In genomic region chr3:28576590-28577220, GRCh38 we compare ENCODE assay signal across 8 cellular contexts.
DNase-seq lines count a peak whose midpoint lies in the region; ATAC-seq and TF ChIP-seq lines count a peak whose summit lies in the region.

No MANE protein-coding gene starts in this region.

- no peaks in the 10 kb centered on the region for H3K9me3 Mint-ChIP-seq in GM23338

- H3K9me3 ChIP-seq in Peyer's patch: peaks cover 0 to 4% (median 0%) of the 10 kb centered on the region in 4 donors
- no peaks in the 10 kb centered on the region for H3K9me3 ChIP-seq in right cardiac atrium (ENCODE audit: control insufficient read depth, low read length)

- H3K27me3 ChIP-seq in GM23338 (ENCODE audit: insufficient read depth) (peaks cover 43% of the 10 kb centered on the region), Peyer's patch (no peaks in the 10 kb centered on the region), right cardiac atrium (ENCODE audit: control insufficient read depth, insufficient read depth) (no peaks in the 10 kb centered on the region)

- no peak for TF ChIP-seq POLR2A in Peyer's patch (IDR thresholded peaks at IDR 0.05)

- no peaks in the 10 kb centered on the region for H3K9me2 ChIP-seq in GM23338 (ENCODE audit: insufficient read depth)

- H3K36me3 Mint-ChIP-seq in GM23338 (ENCODE audit: low read depth): no peaks in the 10 kb centered on the region

- DNase-seq in GM23338 (ENCODE audit: low spot score) (peak; percentile 23), Peyer's patch (no peak), right cardiac atrium (no peak), retinal pigment epithelial cell (ENCODE audit: low read depth) (no peak), epidermal melanocyte (ENCODE audit: insufficient read length, low spot score) (no peak), activated gamma-delta T cell (lab: John Stamatoyannopoulos, UW) (no peak), iPS-NIHi7 (ENCODE audit: extremely low spot score) (no peak)

- intact Hi-C loops in right cardiac atrium (cut with DNase I): no loop called here

- 0 out of 2 replicates have a peak, but pooled peaks cover 6% of the 10 kb centered on the region for H3F3A ChIP-seq in GM23338 (replicated peaks; ENCODE audit: low read depth)

- peaks cover 49% of the 10 kb centered on the region for H3K4me1 Mint-ChIP-seq in GM23338

- 9% methylated on average over 9 of the region's 9 CpGs for WGBS in right cardiac atrium

- peak overlapping the region; percentile 87 for H3K4me2 ChIP-seq in GM23338

- TF ChIP-seq CTCF in GM23338 (conservative IDR thresholded peaks at IDR 0.05; ENCODE audit: low read depth in 2 of 2): no peak
- no peak for TF ChIP-seq CTCF in Peyer's patch (IDR thresholded peaks at IDR 0.05)
- TF ChIP-seq CTCF in retinal pigment epithelial cell (conservative IDR thresholded peaks at IDR 0.05; ENCODE audit: low read depth, low read length): no peak

- H3K4me3 Mint-ChIP-seq in GM23338: peak overlapping the region; percentile 84

- no peaks in the 10 kb centered on the region for H3K36me3 ChIP-seq in GM23338 (ENCODE audit: insufficient read depth)
- no peaks in the 10 kb centered on the region for H3K36me3 ChIP-seq in Peyer's patch

- ATAC-seq in GM23338: peak; percentile 3; the same call in 2 of the 3 replicates
- peak in 1 of 2 donors; percentile 20 for ATAC-seq in right cardiac atrium
- no peak for ATAC-seq in activated CD4-positive, CD25-positive, alpha-beta regulatory T cell treated with anti-CD3 and anti-CD28 coated beads, Interleukin-2, amount 50 U/mL, for 24 hours

- peak overlapping the region; percentile 84 for H3K4me3 ChIP-seq in GM23338
- peak overlapping the region in 3 of 4 donors; percentile 11 to 38 (median 37) for H3K4me3 ChIP-seq in Peyer's patch
- H3K4me3 ChIP-seq in right cardiac atrium (ENCODE audit: low read length): peak overlapping the region; percentile 63
- peak overlapping the region; percentile 44 for H3K4me3 ChIP-seq in retinal pigment epithelial cell (ENCODE audit: low read length)

- H4K20me1 ChIP-seq in GM23338 (replicated peaks; ENCODE audit: insufficient read depth): 0 out of 2 replicates have a peak, but pooled peaks cover 5% of the 10 kb centered on the region

- H3K4me1 ChIP-seq in GM23338 (ENCODE audit: insufficient read depth) (peaks cover 48% of the 10 kb centered on the region), Peyer's patch (peaks cover 0 to 7% (median 0%) of the 10 kb centered on the region in 4 donors), right cardiac atrium (ENCODE audit: control insufficient read depth, insufficient read depth, low read length) (peaks cover 2% of the 10 kb centered on the region)

- H2AFZ ChIP-seq in GM23338: peak overlapping the region; percentile 85

- H3K27ac ChIP-seq in GM23338 (ENCODE audit: low read depth) (no peak overlapping the region), Peyer's patch (no peak overlapping the region), right cardiac atrium (ENCODE audit: low read length) (no peak overlapping the region)

- H3K27me3 Mint-ChIP-seq in GM23338 (ENCODE audit: insufficient read depth, low read depth, poor library complexity): peaks cover 25% of the 10 kb centered on the region

- H3K79me2 ChIP-seq in GM23338 (replicated peaks; ENCODE audit: insufficient read depth): peaks cover 18% of the 10 kb centered on the region

- no peak overlapping the region for H3K27ac Mint-ChIP-seq in GM23338

TF ChIP-seq in GM23338, 12 proteins besides CTCF, POLR2A, EP300 and RAD21:
- no peak for TF ChIP-seq ZNF331 (CRISPR knock-in tag; IDR thresholded peaks at IDR 0.05; ENCODE audit: low read depth)
- TF ChIP-seq STAT1 (IDR thresholded peaks at IDR 0.05; ENCODE audit: unreplicated experiment): no peak
- no peak for TF ChIP-seq ZNF462 (CRISPR knock-in tag; IDR thresholded peaks at IDR 0.05)
- no peak for TF ChIP-seq EZH2phosphoT487 (IDR thresholded peaks at IDR 0.05; ENCODE audit: unreplicated experiment)
